In the genomic region with DNA sequence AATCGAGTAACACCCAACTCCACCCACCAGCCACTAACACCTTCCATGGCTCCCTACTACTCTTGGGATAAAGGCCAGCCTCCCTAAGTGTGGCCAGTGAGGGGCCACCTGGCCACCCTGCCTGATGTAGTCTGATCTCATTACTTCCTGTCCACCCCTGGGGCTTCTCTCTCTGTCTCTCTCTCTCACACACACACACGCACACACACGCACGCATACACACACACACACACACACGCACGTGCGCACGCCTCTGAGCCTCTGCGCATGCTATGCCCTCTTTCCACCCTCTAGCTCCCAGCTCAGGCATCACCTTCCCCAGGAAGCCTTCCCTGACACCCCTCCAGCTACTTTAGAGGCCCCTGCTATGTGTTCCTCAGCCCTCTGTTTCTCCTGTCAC, we compare ENCODE assay signal across 16 cellular contexts. TPM values are rescaled to one million over a fixed set of nuclear protein-coding genes. Genes with fewer than 3 reads are reported as not detected.
DNase-seq lines count a peak whose midpoint lies in the region; ATAC-seq, FAIRE-seq and TF ChIP-seq lines count a peak whose summit lies in the region.
"Had no signal": no experiment of that assay in that cellular context is flagged by ENCODE, and none has a peak within 500 bp of the region (broad histone marks: within the 10 kb centered on the region; RNA-seq: fewer than 3 reads in every experiment).

No MANE protein-coding gene starts in this region.

- H3K27me3 Mint-ChIP-seq in activated naive CD4-positive, alpha-beta T cell treated with anti-CD3 and anti-CD28 coated beads, Interleukin-2, amount 50 U/mL, for 24 hours, result no peaks in the 10 kb centered on the region
- H3K27me3 Mint-ChIP-seq in activated CD4-positive, alpha-beta memory T cell treated with anti-CD3 and anti-CD28 coated beads, Interleukin-2, amount 10 ng/mL, durations not matched to agents 7 days and 5 days, result no peaks in the 10 kb centered on the region
- H3K27me3 Mint-ChIP-seq in endothelial cell (ENCODE audit: unreplicated experiment), result peaks cover 14% of the 10 kb centered on the region

- peak overlapping the region; percentile 96 for H3K27ac Mint-ChIP-seq in activated naive CD4-positive, alpha-beta T cell treated with anti-CD3 and anti-CD28 coated beads, Interleukin-2, amount 50 U/mL, for 24 hours
- H3K27ac Mint-ChIP-seq in activated CD4-positive, alpha-beta memory T cell treated with anti-CD3 and anti-CD28 coated beads, Interleukin-2, amount 10 ng/mL, durations not matched to agents 7 days and 5 days, result peak overlapping the region; percentile 93
- peak overlapping the region; percentile 55 for H3K27ac Mint-ChIP-seq in endothelial cell (ENCODE audit: unreplicated experiment)

- no peaks in the 10 kb centered on the region for H3K9me3 Mint-ChIP-seq in activated naive CD4-positive, alpha-beta T cell treated with anti-CD3 and anti-CD28 coated beads, Interleukin-2, amount 50 U/mL, for 24 hours
- H3K9me3 Mint-ChIP-seq in activated CD4-positive, alpha-beta memory T cell treated with anti-CD3 and anti-CD28 coated beads, Interleukin-2, amount 10 ng/mL, durations not matched to agents 7 days and 5 days, result no peaks in the 10 kb centered on the region
- H3K9me3 Mint-ChIP-seq in endothelial cell (ENCODE audit: unreplicated experiment), result no peaks in the 10 kb centered on the region

- FAIRE-seq in urothelium cell line (lab: Jason Lieb, UNC), result peak; percentile 88
- FAIRE-seq: frontal cortex had no signal

- peaks cover 41% of the 10 kb centered on the region for H3K4me1 Mint-ChIP-seq in activated naive CD4-positive, alpha-beta T cell treated with anti-CD3 and anti-CD28 coated beads, Interleukin-2, amount 50 U/mL, for 24 hours
- H3K4me1 Mint-ChIP-seq in activated CD4-positive, alpha-beta memory T cell treated with anti-CD3 and anti-CD28 coated beads, Interleukin-2, amount 10 ng/mL, durations not matched to agents 7 days and 5 days, result peaks cover 39% of the 10 kb centered on the region
- peaks cover 45% of the 10 kb centered on the region for H3K4me1 Mint-ChIP-seq in endothelial cell (ENCODE audit: unreplicated experiment)

- H3K4me3 Mint-ChIP-seq in activated naive CD4-positive, alpha-beta T cell treated with anti-CD3 and anti-CD28 coated beads, Interleukin-2, amount 50 U/mL, for 24 hours, result peak overlapping the region; percentile 98
- peak overlapping the region; percentile 98 for H3K4me3 Mint-ChIP-seq in activated CD4-positive, alpha-beta memory T cell treated with anti-CD3 and anti-CD28 coated beads, Interleukin-2, amount 10 ng/mL, durations not matched to agents 7 days and 5 days
- peak overlapping the region; percentile 57 for H3K4me3 Mint-ChIP-seq in endothelial cell (ENCODE audit: unreplicated experiment)

- no peak for ATAC-seq in GM18867 (IDR thresholded peaks at IDR 0.05; ENCODE audit: unreplicated experiment)

- peaks cover 9% of the 10 kb centered on the region for H3K36me3 Mint-ChIP-seq in activated naive CD4-positive, alpha-beta T cell treated with anti-CD3 and anti-CD28 coated beads, Interleukin-2, amount 50 U/mL, for 24 hours
- peaks cover 65% of the 10 kb centered on the region for H3K36me3 Mint-ChIP-seq in activated CD4-positive, alpha-beta memory T cell treated with anti-CD3 and anti-CD28 coated beads, Interleukin-2, amount 10 ng/mL, durations not matched to agents 7 days and 5 days (ENCODE audit: low read depth)
- peaks cover 9% of the 10 kb centered on the region for H3K36me3 Mint-ChIP-seq in endothelial cell (ENCODE audit: low read depth, unreplicated experiment)

- TF ChIP-seq CTCF in endothelial cell (IDR thresholded peaks at IDR 0.05; ENCODE audit: unreplicated experiment), result no peak

- no peak for DNase-seq in activated naive CD4-positive, alpha-beta T cell treated with anti-CD3 and anti-CD28 coated beads, Interleukin-2, amount 50 U/mL, for 16 hours
- no peak for DNase-seq in activated CD4-positive, alpha-beta memory T cell treated with anti-CD3 and anti-CD28 coated beads, Interleukin-2, amount 10 ng/mL, durations not matched to agents 7 days and 5 days
- DNase-seq in endothelial cell (ENCODE audit: low spot score) (no peak), urothelium cell line (ENCODE audit: low spot score) (no peak), DMS53 treated with DMSO at 0.1 percent for 48 hours (lab: John Stamatoyannopoulos, UW; ENCODE audit: unreplicated experiment) (no peak), DMS53 (lab: John Stamatoyannopoulos, UW) (no peak)
- DNase-seq: central memory CD4-positive, alpha-beta T cell; DMS153; NCI-H2081; Peyer's patch; stimulated activated CD4-positive, alpha-beta T cell treated with anti-CD3 and anti-CD28 coated beads, Interleukin-4, amount 100 ng/mL, for 1 hour; upper lobe of left lung had no signal

- POLR2A ChIA-PET in activated CD4-positive, alpha-beta memory T cell treated with anti-CD3 and anti-CD28 coated beads, Interleukin-2, amount 10 ng/mL, durations not matched to agents 7 days and 5 days (lab: Charles Lee), result interaction anchor here (0.9 to 5.7 kb wide), 2 partner anchors 10 to 17 kb away, joined by 3 to 31 read pairs; no protein-coding TSS in a partner anchor

- CTCF ChIA-PET in activated CD4-positive, alpha-beta memory T cell treated with anti-CD3 and anti-CD28 coated beads, Interleukin-2, amount 10 ng/mL, durations not matched to agents 7 days and 5 days (lab: Charles Lee), result no interaction called here

RNA-seq across cellular contexts. Expression of gene MFNG, which starts 3.9 kb away (rescaled TPM):
- total RNA-seq in activated CD4-positive, alpha-beta memory T cell treated with anti-CD3 and anti-CD28 coated beads, Interleukin-2, amount 10 ng/mL, durations not matched to agents 7 days and 5 days, result 100 to 1,000 TPM; 200 to 203 TPM
- 75.4 TPM for total RNA-seq in endothelial cell (ENCODE audit: unreplicated experiment)

RNA-seq across cellular contexts. Expression of gene CARD10, which starts 37.0 kb away (rescaled TPM):
- under 1 TPM in 1 of 2 experiments, not detected in 1; 0.08 TPM for total RNA-seq in activated CD4-positive, alpha-beta memory T cell treated with anti-CD3 and anti-CD28 coated beads, Interleukin-2, amount 10 ng/mL, durations not matched to agents 7 days and 5 days
- 26.0 TPM for total RNA-seq in endothelial cell (ENCODE audit: unreplicated experiment)
- total RNA-seq: T-helper 1 cell treated with Interleukin-12 subunit alpha and Interleukin-12 subunit beta and Interleukin-4 antibody, amounts not matched to agents 30 ng/mL and 1 ng/mL, for 36 hours had no signal

RNA-seq across cellular contexts. Expression of gene ELFN2, which starts 55.0 kb away (rescaled TPM):
- under 1 TPM; 0.28 to 0.38 TPM for total RNA-seq in activated CD4-positive, alpha-beta memory T cell treated with anti-CD3 and anti-CD28 coated beads, Interleukin-2, amount 10 ng/mL, durations not matched to agents 7 days and 5 days
- 1.2 TPM for total RNA-seq in endothelial cell (ENCODE audit: unreplicated experiment)

Comparison
In these comparisons a context has a peak if more than half of its experiments do, and no peak if none do; other contexts are left out.
1. RNA of gene CARD10, which starts 37.0 kb away (total RNA-seq): 26.0 TPM in endothelial cell (single experiment); 0.08 TPM in activated CD4-positive, alpha-beta memory T cell treated with anti-CD3 and anti-CD28 coated beads, Interleukin-2, amount 10 ng/mL, durations not matched to agents 7 days and 5 days; every median in the first group is over 10 times any median in the second.
2. Peak in every context shown above with its lines, with median percentiles within 50 percentile points of each other: H3K27ac Mint-ChIP-seq and H3K4me3 Mint-ChIP-seq.